ENCODE assay signal across 2 cellular contexts in genomic region chr3:52504977-52505376, GRCh38.
TF ChIP-seq lines count a peak whose summit lies in the region.

No MANE protein-coding gene starts in this region.

TF ChIP-seq in IMR-90, 13 proteins besides CTCF, POLR2A, EP300 and RAD21:
- TF ChIP-seq BHLHE40 (IDR thresholded peaks at IDR 0.05; ENCODE audit: low read depth, low read length) = no peak
- TF ChIP-seq NFE2L2 (IDR thresholded peaks at IDR 0.05; ENCODE audit: low read depth, low read length) = no peak
- TF ChIP-seq RFX5 (IDR thresholded peaks at IDR 0.05; ENCODE audit: low read depth, low read length) = no peak
- TF ChIP-seq MXI1 (IDR thresholded peaks at IDR 0.05; ENCODE audit: borderline replicate concordance, low read depth, low read length) = no peak
- no peak for TF ChIP-seq FOS (IDR thresholded peaks at IDR 0.05; ENCODE audit: low read depth, low read length)
TF ChIP-seq in IMR-90: peak in this region for 0.

TF ChIP-seq in endothelial cell of umbilical vein, 7 proteins besides CTCF, POLR2A, EP300 and RAD21:
- no peak for TF ChIP-seq MYC (IDR thresholded peaks at IDR 0.05; ENCODE audit: low read depth, low read length)
- no peak for TF ChIP-seq JUN (IDR thresholded peaks at IDR 0.05; ENCODE audit: borderline replicate concordance, insufficient read depth, insufficient read length, low read depth)
- TF ChIP-seq GATA2 (IDR thresholded peaks at IDR 0.05; ENCODE audit: insufficient read depth, insufficient read length, low read depth, low read length) = no peak
- TF ChIP-seq EZH2 (IDR thresholded peaks at IDR 0.05; ENCODE audit: borderline replicate concordance, low read depth, low read length, severe bottlenecking) = no peak
- no peak for TF ChIP-seq FOS (IDR thresholded peaks at IDR 0.05; ENCODE audit: borderline replicate concordance, insufficient read depth, low read length)
- no peak for TF ChIP-seq MAX (IDR thresholded peaks at IDR 0.05; ENCODE audit: insufficient read depth, insufficient read length)
- no peak for TF ChIP-seq POLR2AphosphoS5 (IDR thresholded peaks at IDR 0.05; ENCODE audit: insufficient read depth, low read depth, low read length)
